8 cellular contexts compared by ENCODE assay signal in genomic region chr1:84573481-84573966, GRCh38. TPM values are rescaled to one million over a fixed set of nuclear protein-coding genes. Genes with fewer than 3 reads are reported as not detected.
DNase-seq lines count a peak whose midpoint lies in the region; ATAC-seq and TF ChIP-seq lines count a peak whose summit lies in the region.

No MANE protein-coding gene starts in this region.

- no peak for DNase-seq in activated naive CD4-positive, alpha-beta T cell treated with anti-CD3 and anti-CD28 coated beads, Interleukin-2, amount 10 ng/mL, durations not matched to agents 7 days and 5 days
- no peak for DNase-seq in activated naive CD4-positive, alpha-beta T cell treated with anti-CD3 and anti-CD28 coated beads, Interleukin-2, amount 50 U/mL, for 16 hours
- DNase-seq in activated CD8-positive, alpha-beta T cell treated with anti-CD3 and anti-CD28 coated beads for 36 hours = no peak
- DNase-seq in stimulated activated naive B cell treated with anti-CD40 and anti-IgM and Interleukin-4, amounts not matched to agents 10 μg/mL and 1 μg/mL and 100 μg/mL, for 72 hours = no peak
- DNase-seq in NCI-H526 (lab: John Stamatoyannopoulos, UW) (no peak), NCI-H2081 treated with DMSO at 0.1 percent for 48 hours (lab: John Stamatoyannopoulos, UW) (no peak), NCI-H1930 (lab: John Stamatoyannopoulos, UW) (no peak)

- peak overlapping the region; percentile 100 for H3K27ac Mint-ChIP-seq in activated naive CD4-positive, alpha-beta T cell treated with anti-CD3 and anti-CD28 coated beads, Interleukin-2, amount 10 ng/mL, durations not matched to agents 7 days and 5 days
- peak overlapping the region; percentile 99 for H3K27ac Mint-ChIP-seq in activated CD8-positive, alpha-beta T cell treated with anti-CD3 and anti-CD28 coated beads for 36 hours
- H3K27ac Mint-ChIP-seq in stimulated activated naive B cell treated with anti-CD40 and anti-IgM and Interleukin-4, amounts not matched to agents 10 μg/mL and 1 μg/mL and 100 μg/mL, for 72 hours = peak overlapping the region; percentile 100

- TF ChIP-seq CTCF in activated CD8-positive, alpha-beta T cell treated with anti-CD3 and anti-CD28 coated beads for 36 hours (IDR thresholded peaks at IDR 0.05) = no peak

- H3K4me1 Mint-ChIP-seq in activated naive CD4-positive, alpha-beta T cell treated with anti-CD3 and anti-CD28 coated beads, Interleukin-2, amount 10 ng/mL, durations not matched to agents 7 days and 5 days = peaks cover 36% of the 10 kb centered on the region
- H3K4me1 Mint-ChIP-seq in activated CD8-positive, alpha-beta T cell treated with anti-CD3 and anti-CD28 coated beads for 36 hours (ENCODE audit: low read depth) = peaks cover 39% of the 10 kb centered on the region
- H3K4me1 Mint-ChIP-seq in stimulated activated naive B cell treated with anti-CD40 and anti-IgM and Interleukin-4, amounts not matched to agents 10 μg/mL and 1 μg/mL and 100 μg/mL, for 72 hours = peaks cover 28 to 48% of the 10 kb centered on the region in 2 donors

- intact Hi-C loops in activated CD8-positive, alpha-beta T cell treated with anti-CD3 and anti-CD28 coated beads for 36 hours (cut with micrococcal nuclease) = loop anchor here (1.0 to 5.0 kb wide), 2 partner anchors 44 to 69 kb away; no protein-coding TSS in a partner anchor

- CTCF ChIA-PET in activated naive CD4-positive, alpha-beta T cell treated with anti-CD3 and anti-CD28 coated beads, Interleukin-2, amount 10 ng/mL, durations not matched to agents 7 days and 5 days (lab: Charles Lee) = interaction anchor here (0.7 to 2.5 kb wide), 11 partner anchors 11 to 274 kb away, joined by 3 to 8 read pairs (median 3); no protein-coding TSS in a partner anchor
- CTCF ChIA-PET in activated CD8-positive, alpha-beta T cell treated with anti-CD3 and anti-CD28 coated beads for 36 hours (lab: Charles Lee) = interaction anchor here (0.7 to 3.2 kb wide), 11 partner anchors 46 to 209 kb away, joined by 3 to 24 read pairs (median 4); partner anchors contain the start of genes GNG5 and SPATA1

- H3K9me3 Mint-ChIP-seq in activated naive CD4-positive, alpha-beta T cell treated with anti-CD3 and anti-CD28 coated beads, Interleukin-2, amount 10 ng/mL, durations not matched to agents 7 days and 5 days = no peaks in the 10 kb centered on the region
- H3K9me3 Mint-ChIP-seq in activated CD8-positive, alpha-beta T cell treated with anti-CD3 and anti-CD28 coated beads for 36 hours = no peaks in the 10 kb centered on the region
- H3K9me3 Mint-ChIP-seq in stimulated activated naive B cell treated with anti-CD40 and anti-IgM and Interleukin-4, amounts not matched to agents 10 μg/mL and 1 μg/mL and 100 μg/mL, for 72 hours = peaks cover 0 to 2% of the 10 kb centered on the region in 2 donors

- peak overlapping the region; percentile 96 for H3K4me3 Mint-ChIP-seq in activated naive CD4-positive, alpha-beta T cell treated with anti-CD3 and anti-CD28 coated beads, Interleukin-2, amount 10 ng/mL, durations not matched to agents 7 days and 5 days
- H3K4me3 Mint-ChIP-seq in activated CD8-positive, alpha-beta T cell treated with anti-CD3 and anti-CD28 coated beads for 36 hours = peak overlapping the region; percentile 98
- peak overlapping the region; percentile 94 to 97 for H3K4me3 Mint-ChIP-seq in stimulated activated naive B cell treated with anti-CD40 and anti-IgM and Interleukin-4, amounts not matched to agents 10 μg/mL and 1 μg/mL and 100 μg/mL, for 72 hours

- H3K36me3 Mint-ChIP-seq in activated naive CD4-positive, alpha-beta T cell treated with anti-CD3 and anti-CD28 coated beads, Interleukin-2, amount 10 ng/mL, durations not matched to agents 7 days and 5 days = peaks cover 33% of the 10 kb centered on the region
- peaks cover 36% of the 10 kb centered on the region for H3K36me3 Mint-ChIP-seq in activated CD8-positive, alpha-beta T cell treated with anti-CD3 and anti-CD28 coated beads for 36 hours (ENCODE audit: low read depth)
- peaks cover 24 to 28% of the 10 kb centered on the region in 2 donors for H3K36me3 Mint-ChIP-seq in stimulated activated naive B cell treated with anti-CD40 and anti-IgM and Interleukin-4, amounts not matched to agents 10 μg/mL and 1 μg/mL and 100 μg/mL, for 72 hours

- no peak for ATAC-seq in activated CD8-positive, alpha-beta T cell treated with anti-CD3 and anti-CD28 coated beads for 36 hours
- no peak for ATAC-seq in stimulated activated naive B cell treated with anti-CD40 and anti-IgM and Interleukin-4, amounts not matched to agents 10 μg/mL and 1 μg/mL and 100 μg/mL, for 72 hours (replicated peaks)

- POLR2A ChIA-PET in activated CD8-positive, alpha-beta T cell treated with anti-CD3 and anti-CD28 coated beads for 36 hours (lab: Charles Lee) = interaction anchor here (0.6 to 3.0 kb wide), 21 partner anchors 9 to 496 kb away, joined by 3 to 45 read pairs (median 4); partner anchors contain the start of genes GNG5, PRKACB and SPATA1

- peak overlapping the region; percentile 13 for H3K4me3 ChIP-seq in iPS-11a (ENCODE audit: low read depth, low read length)

- no peaks in the 10 kb centered on the region for H3K27me3 Mint-ChIP-seq in activated naive CD4-positive, alpha-beta T cell treated with anti-CD3 and anti-CD28 coated beads, Interleukin-2, amount 10 ng/mL, durations not matched to agents 7 days and 5 days
- H3K27me3 Mint-ChIP-seq in activated CD8-positive, alpha-beta T cell treated with anti-CD3 and anti-CD28 coated beads for 36 hours = no peaks in the 10 kb centered on the region
- no peaks in the 10 kb centered on the region for H3K27me3 Mint-ChIP-seq in stimulated activated naive B cell treated with anti-CD40 and anti-IgM and Interleukin-4, amounts not matched to agents 10 μg/mL and 1 μg/mL and 100 μg/mL, for 72 hours

RNA-seq across cellular contexts. Expression of gene CTBS, which starts 0.7 kb away (rescaled TPM):
- total RNA-seq in activated CD8-positive, alpha-beta T cell treated with anti-CD3 and anti-CD28 coated beads for 36 hours = 10 to 100 TPM; 13.5 to 18.3 TPM
